ENCODE assay signal across 1 cellular context in genomic region chr10:65041307-65041706, GRCh38.
TF ChIP-seq lines count a peak whose summit lies in the region.

No MANE protein-coding gene starts in this region.

TF ChIP-seq in HepG2, 621 proteins besides CTCF, POLR2A, EP300 and RAD21 (continued from another document):
- TF ChIP-seq, protein P1, sequence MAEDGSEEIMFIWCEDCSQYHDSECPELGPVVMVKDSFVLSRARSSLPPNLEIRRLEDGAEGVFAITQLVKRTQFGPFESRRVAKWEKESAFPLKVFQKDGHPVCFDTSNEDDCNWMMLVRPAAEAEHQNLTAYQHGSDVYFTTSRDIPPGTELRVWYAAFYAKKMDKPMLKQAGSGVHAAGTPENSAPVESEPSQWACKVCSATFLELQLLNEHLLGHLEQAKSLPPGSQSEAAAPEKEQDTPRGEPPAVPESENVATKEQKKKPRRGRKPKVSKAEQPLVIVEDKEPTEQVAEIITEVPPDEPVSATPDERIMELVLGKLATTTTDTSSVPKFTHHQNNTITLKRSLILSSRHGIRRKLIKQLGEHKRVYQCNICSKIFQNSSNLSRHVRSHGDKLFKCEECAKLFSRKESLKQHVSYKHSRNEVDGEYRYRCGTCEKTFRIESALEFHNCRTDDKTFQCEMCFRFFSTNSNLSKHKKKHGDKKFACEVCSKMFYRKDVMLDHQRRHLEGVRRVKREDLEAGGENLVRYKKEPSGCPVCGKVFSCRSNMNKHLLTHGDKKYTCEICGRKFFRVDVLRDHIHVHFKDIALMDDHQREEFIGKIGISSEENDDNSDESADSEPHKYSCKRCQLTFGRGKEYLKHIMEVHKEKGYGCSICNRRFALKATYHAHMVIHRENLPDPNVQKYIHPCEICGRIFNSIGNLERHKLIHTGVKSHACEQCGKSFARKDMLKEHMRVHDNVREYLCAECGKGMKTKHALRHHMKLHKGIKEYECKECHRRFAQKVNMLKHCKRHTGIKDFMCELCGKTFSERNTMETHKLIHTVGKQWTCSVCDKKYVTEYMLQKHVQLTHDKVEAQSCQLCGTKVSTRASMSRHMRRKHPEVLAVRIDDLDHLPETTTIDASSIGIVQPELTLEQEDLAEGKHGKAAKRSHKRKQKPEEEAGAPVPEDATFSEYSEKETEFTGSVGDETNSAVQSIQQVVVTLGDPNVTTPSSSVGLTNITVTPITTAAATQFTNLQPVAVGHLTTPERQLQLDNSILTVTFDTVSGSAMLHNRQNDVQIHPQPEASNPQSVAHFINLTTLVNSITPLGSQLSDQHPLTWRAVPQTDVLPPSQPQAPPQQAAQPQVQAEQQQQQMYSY (CRISPR knock-in tag; IDR thresholded peaks at IDR 0.05) = no peak
- peak; percentile 69 to 71 for TF ChIP-seq MAFK (conservative IDR thresholded peaks at IDR 0.05 in 1 of 2, IDR thresholded peaks at IDR 0.05 in 1 of 2; ENCODE audit: low read length in 2 of 2)
- TF ChIP-seq ZNF780A (CRISPR knock-in tag; IDR thresholded peaks at IDR 0.05) = no peak
- TF ChIP-seq PPARG (CRISPR knock-in tag; conservative IDR thresholded peaks at IDR 0.05) = no peak
- no peak for TF ChIP-seq PCBP1 (IDR thresholded peaks at IDR 0.05; ENCODE audit: borderline replicate concordance, low read depth, low read length)
- TF ChIP-seq ZNF235 (CRISPR knock-in tag; IDR thresholded peaks at IDR 0.05; ENCODE audit: borderline replicate concordance) = no peak
- TF ChIP-seq ZMYM2 (CRISPR knock-in tag; IDR thresholded peaks at IDR 0.05) = no peak
- no peak for TF ChIP-seq ZSCAN22 (CRISPR knock-in tag; IDR thresholded peaks at IDR 0.05)
